In genomic region chr22:41966607-41967240, GRCh38 we compare ENCODE assay signal across 8 cellular contexts. TPM values are rescaled to one million over a fixed set of nuclear protein-coding genes. Genes with fewer than 3 reads are reported as not detected.
DNase-seq lines count a peak whose midpoint lies in the region; ATAC-seq, FAIRE-seq and TF ChIP-seq lines count a peak whose summit lies in the region.

No MANE protein-coding gene starts in this region.

- intact Hi-C loops in activated CD8-positive, alpha-beta T cell treated with anti-CD3 and anti-CD28 coated beads for 36 hours (cut with micrococcal nuclease) = no loop called here
- intact Hi-C loops in vagina (cut with DNase I) = no loop called here

- no peaks in the 10 kb centered on the region for H3K4me1 Mint-ChIP-seq in activated CD8-positive, alpha-beta T cell treated with anti-CD3 and anti-CD28 coated beads for 36 hours (ENCODE audit: low read depth)

- no peak overlapping the region for H3K4me3 Mint-ChIP-seq in activated CD8-positive, alpha-beta T cell treated with anti-CD3 and anti-CD28 coated beads for 36 hours

- no peak for TF ChIP-seq POLR2A in vagina (IDR thresholded peaks at IDR 0.05)

- H3K9me3 ChIP-seq in osteoblast (ENCODE audit: low read depth, low read length) (no peaks in the 10 kb centered on the region), vagina (no peaks in the 10 kb centered on the region)

- no peak overlapping the region for H3K27ac ChIP-seq in osteoblast (ENCODE audit: low read depth, low read length)
- H3K27ac ChIP-seq in vagina = no peak overlapping the region

- H3K36me3 Mint-ChIP-seq in activated CD8-positive, alpha-beta T cell treated with anti-CD3 and anti-CD28 coated beads for 36 hours (ENCODE audit: low read depth) = no peaks in the 10 kb centered on the region

- POLR2A ChIA-PET in activated CD8-positive, alpha-beta T cell treated with anti-CD3 and anti-CD28 coated beads for 36 hours (lab: Charles Lee) = interaction anchor here (1.1 kb wide), 1 partner anchor 123 kb away, joined by 3 read pairs; no protein-coding TSS in a partner anchor

- CTCF ChIA-PET in activated CD8-positive, alpha-beta T cell treated with anti-CD3 and anti-CD28 coated beads for 36 hours (lab: Charles Lee) = interaction anchor here (0.7 to 2.0 kb wide), 15 partner anchors 9 to 478 kb away, joined by 3 to 10 read pairs (median 3); partner anchors contain the start of gene NDUFA6

- ATAC-seq in activated CD8-positive, alpha-beta T cell treated with anti-CD3 and anti-CD28 coated beads for 36 hours = peak; percentile 84

- no peaks in the 10 kb centered on the region for H3K4me1 ChIP-seq in osteoblast (ENCODE audit: insufficient read depth, low read length)
- no peaks in the 10 kb centered on the region for H3K4me1 ChIP-seq in vagina

- H3K4me3 ChIP-seq in AG10803 (ENCODE audit: low read length) (no peak overlapping the region), foreskin fibroblast (ENCODE audit: low read depth in 1 of 2, low read length in 2 of 2) (no peak overlapping the region), osteoblast (ENCODE audit: insufficient read depth, low read length) (no peak overlapping the region), vagina (no peak overlapping the region)

- no peak overlapping the region for H3K4me2 ChIP-seq in osteoblast (ENCODE audit: insufficient read depth, low read length)

- no peaks in the 10 kb centered on the region for H4K20me1 ChIP-seq in osteoblast (ENCODE audit: insufficient read depth, low read length)

- H3K27me3 ChIP-seq in osteoblast (ENCODE audit: insufficient read depth, low read length) (peaks cover 5% of the 10 kb centered on the region), vagina (no peaks in the 10 kb centered on the region)

- DNase-seq in AG10803 (ENCODE audit: low read depth) (peak; percentile 93), GM04504 (ENCODE audit: low read depth) (peak; percentile 92), NCI-H460 (ENCODE audit: extremely low read depth, low read depth) (peak; percentile 33), foreskin fibroblast (peak; percentile 88 to 93), osteoblast (ENCODE audit: insufficient read length, low spot score, missing footprints) (peak; percentile 98), vagina (ENCODE audit: extremely low spot score in 2 of 2) (no peak), frontal cortex (ENCODE audit: low spot score in 2 of 2) (no peak)
- DNase-seq in activated CD8-positive, alpha-beta T cell treated with anti-CD3 and anti-CD28 coated beads for 36 hours = peak; percentile 65

- no peak for FAIRE-seq in frontal cortex (lab: Jason Lieb, UNC)

- peak overlapping the region; percentile 69 for H2AFZ ChIP-seq in osteoblast (ENCODE audit: low read length)

- H3K79me2 ChIP-seq in osteoblast (ENCODE audit: insufficient read depth, low read length) = no peaks in the 10 kb centered on the region

- TF ChIP-seq CTCF in AG10803 (conservative IDR thresholded peaks at IDR 0.05; ENCODE audit: low read length) (peak; percentile 58; the same call in 1 of the 2 replicates), foreskin fibroblast (IDR thresholded peaks at IDR 0.05; ENCODE audit: low read depth, low read length) (peak; percentile 49), osteoblast (IDR thresholded peaks at IDR 0.05; ENCODE audit: extremely low read depth, low read depth, low read length) (peak; percentile 64), vagina (IDR thresholded peaks at IDR 0.05) (no peak)
- TF ChIP-seq CTCF in activated CD8-positive, alpha-beta T cell treated with anti-CD3 and anti-CD28 coated beads for 36 hours (IDR thresholded peaks at IDR 0.05) = peak; percentile 28

- no peaks in the 10 kb centered on the region for H3K9me3 Mint-ChIP-seq in activated CD8-positive, alpha-beta T cell treated with anti-CD3 and anti-CD28 coated beads for 36 hours

- H3K27me3 Mint-ChIP-seq in activated CD8-positive, alpha-beta T cell treated with anti-CD3 and anti-CD28 coated beads for 36 hours = no peaks in the 10 kb centered on the region

- H3K36me3 ChIP-seq in osteoblast (ENCODE audit: insufficient read depth, low read length) = no peaks in the 10 kb centered on the region
- H3K36me3 ChIP-seq in vagina = no peaks in the 10 kb centered on the region

- no peak overlapping the region for H3K27ac Mint-ChIP-seq in activated CD8-positive, alpha-beta T cell treated with anti-CD3 and anti-CD28 coated beads for 36 hours

RNA-seq across cellular contexts. Expression of gene SEPTIN3, which starts 2.5 kb away (rescaled TPM):
- total RNA-seq in NCI-H460 (2014; rRNA removed; shearing (Covaris generic)) = 0.35 and 0.45 TPM in 2 replicates
- polyA plus RNA-seq in NCI-H460 (2014; cell fraction: nucleus; rRNA removed) = 0.04 and 0.39 TPM in 2 replicates
- under 1 TPM; 0.20 to 0.36 TPM for total RNA-seq in activated CD8-positive, alpha-beta T cell treated with anti-CD3 and anti-CD28 coated beads for 36 hours
- total RNA-seq in osteoblast = 0.29 and 0.36 TPM in 2 replicates
- total RNA-seq in vagina = 1.5 TPM
- total RNA-seq in frontal cortex = 123 TPM

RNA-seq across cellular contexts. Expression of gene CENPM, which starts 19.8 kb away (rescaled TPM):
- 20.7 and 22.9 TPM in 2 replicates for total RNA-seq in NCI-H460 (2014; rRNA removed; shearing (Covaris generic))
- polyA plus RNA-seq in NCI-H460 (2014; cell fraction: nucleus; rRNA removed) = 32.9 and 88.5 TPM in 2 replicates
- total RNA-seq in activated CD8-positive, alpha-beta T cell treated with anti-CD3 and anti-CD28 coated beads for 36 hours = 10 to 100 TPM; 62.5 to 63.1 TPM
- total RNA-seq in osteoblast (1.2 and 1.8 TPM in 2 replicates), vagina (not detected), frontal cortex (3.7 TPM)

RNA-seq across cellular contexts. Expression of gene WBP2NL, which starts 31.9 kb away (rescaled TPM):
- 0.78 and 1.2 TPM in 2 replicates for total RNA-seq in NCI-H460 (2014; rRNA removed; shearing (Covaris generic))
- 0.31 and 0.73 TPM in 2 replicates for polyA plus RNA-seq in NCI-H460 (2014; cell fraction: nucleus; rRNA removed)
- under 1 TPM in 1 of 2 experiments, not detected in 1; 0.43 TPM for total RNA-seq in activated CD8-positive, alpha-beta T cell treated with anti-CD3 and anti-CD28 coated beads for 36 hours
- under 0.01 and 0.72 TPM in 2 replicates for total RNA-seq in osteoblast
- 2.0 TPM for total RNA-seq in vagina
- 4.5 TPM for total RNA-seq in frontal cortex

RNA-seq across cellular contexts. Expression of gene TNFRSF13C, which starts 40.1 kb away (rescaled TPM):
- total RNA-seq in NCI-H460 (2014; rRNA removed; shearing (Covaris generic)) = 0.20 and 0.27 TPM in 2 replicates
- 3.3 and 4.2 TPM in 2 replicates for polyA plus RNA-seq in NCI-H460 (2014; cell fraction: nucleus; rRNA removed)
- total RNA-seq in activated CD8-positive, alpha-beta T cell treated with anti-CD3 and anti-CD28 coated beads for 36 hours = 1 to 10 TPM; 4.0 TPM
- total RNA-seq in osteoblast (under 0.01 TPM in 2 replicates), vagina (not detected), frontal cortex (under 0.01 TPM)

Comparison
In these comparisons a context has a peak if more than half of its experiments do, and no peak if none do; other contexts are left out.
1. DNase-seq: peak in AG10803 (single experiment), GM04504 (single experiment), NCI-H460 (single experiment), activated CD8-positive, alpha-beta T cell treated with anti-CD3 and anti-CD28 coated beads for 36 hours (single experiment), foreskin fibroblast (2 of 2) and osteoblast (single experiment); none in vagina (0 of 2) and frontal cortex (0 of 2).
2. CTCF ChIP-seq: peak in AG10803 (single experiment), activated CD8-positive, alpha-beta T cell treated with anti-CD3 and anti-CD28 coated beads for 36 hours (single experiment), foreskin fibroblast (single experiment) and osteoblast (single experiment); none in vagina (0 of 3).
3. RNA of gene SEPTIN3, which starts 2.5 kb away (total RNA-seq): 123 TPM in frontal cortex (single experiment); 1.5 TPM in vagina (single experiment), 0.35 to 0.45 TPM in NCI-H460, 0.29 to 0.36 TPM in osteoblast and 0.20 to 0.36 TPM in activated CD8-positive, alpha-beta T cell treated with anti-CD3 and anti-CD28 coated beads for 36 hours; every median in the first group is over 10 times any median in the second.